In genomic region chr3:136350132-136350531, GRCh38 we compare ENCODE assay signal across 13 cellular contexts.
A peak's percentile ranks its signal among the peaks of the same experiment; 100 is the strongest.
DNase-seq lines count a peak whose midpoint lies in the region; ATAC-seq and TF ChIP-seq lines count a peak whose summit lies in the region.
"Had no signal": no experiment of that assay in that cellular context is flagged by ENCODE, and none has a peak within 500 bp of the region (broad histone marks: within the 10 kb centered on the region; RNA-seq: fewer than 3 reads in every experiment).

No MANE protein-coding gene starts in this region.

- H3K36me3 ChIP-seq in lower lobe of right lung = peaks cover 19% of the 10 kb centered on the region

- H3K4me1 Mint-ChIP-seq in chondrocyte (ENCODE audit: low read depth) = peaks cover 23% of the 10 kb centered on the region

- no peaks in the 10 kb centered on the region for H3K27me3 Mint-ChIP-seq in chondrocyte (ENCODE audit: low read depth)

- intact Hi-C loops in lower lobe of right lung (cut with DNase I) = no loop called here

- in situ Hi-C loops in GM13977 (cut with MboI; ENCODE audit: low pct_unique_long_range_greater_than_20kb, low sequenced_read_pairs, unreplicated experiment) = no loop called here

- ATAC-seq in lower lobe of right lung (peak; percentile 47 to 62), GM19023 (IDR thresholded peaks at IDR 0.05; ENCODE audit: unreplicated experiment) (no peak)

- no peaks in the 10 kb centered on the region for H3K9me3 ChIP-seq in lower lobe of right lung
- H3K9me3 ChIP-seq: BLaER1 had no signal

- no peak overlapping the region for H3K4me3 ChIP-seq in lower lobe of right lung
- H3K4me3 ChIP-seq: BLaER1, skin epidermis had no signal

- no peak overlapping the region for H3K4me3 Mint-ChIP-seq in chondrocyte (ENCODE audit: unreplicated experiment)
- H3K4me3 Mint-ChIP-seq: T-helper 1 cell treated with Interleukin-12 subunit alpha and Interleukin-12 subunit beta and Interleukin-4 antibody, amounts not matched to agents 30 μg/mL and 1 μg/mL, for 36 hours had no signal

- peak overlapping the region; percentile 95 for H3K27ac Mint-ChIP-seq in chondrocyte (ENCODE audit: unreplicated experiment)
- H3K27ac Mint-ChIP-seq: T-helper 1 cell treated with Interleukin-12 subunit alpha and Interleukin-12 subunit beta and Interleukin-4 antibody, amounts not matched to agents 30 μg/mL and 1 μg/mL, for 36 hours had no signal

- peaks cover 2% of the 10 kb centered on the region for H3K9me3 Mint-ChIP-seq in chondrocyte (ENCODE audit: low read depth)
- H3K9me3 Mint-ChIP-seq: T-helper 1 cell treated with Interleukin-12 subunit alpha and Interleukin-12 subunit beta and Interleukin-4 antibody, amounts not matched to agents 30 μg/mL and 1 μg/mL, for 36 hours had no signal

- no peaks in the 10 kb centered on the region for H3K27me3 ChIP-seq in lower lobe of right lung (ENCODE audit: low read depth)
- H3K27me3 ChIP-seq: BLaER1 had no signal

- H3K27ac ChIP-seq in lower lobe of right lung = peak overlapping the region; percentile 41
- H3K27ac ChIP-seq: BLaER1 had no signal

- peaks cover 9% of the 10 kb centered on the region for H3K36me3 Mint-ChIP-seq in chondrocyte (ENCODE audit: low read depth)

- TF ChIP-seq CTCF in chondrocyte (IDR thresholded peaks at IDR 0.05) (no peak), lower lobe of right lung (IDR thresholded peaks at IDR 0.05) (no peak), GM13977 (IDR thresholded peaks at IDR 0.05; ENCODE audit: extremely low read depth, insufficient read depth, missing control alignments) (no peak)

- H3K4me1 ChIP-seq in lower lobe of right lung = peaks cover 4% of the 10 kb centered on the region
- H3K4me1 ChIP-seq: BLaER1 had no signal

- DNase-seq in A172 (ENCODE audit: low spot score) (peak; percentile 85), HPDE6-E6E7 (ENCODE audit: extremely low spot score) (peak; percentile 67), chondrocyte (ENCODE audit: low spot score) (no peak), lower lobe of right lung (no peak), NCI-H146 (lab: John Stamatoyannopoulos, UW) (no peak), pons (ENCODE audit: low spot score) (no peak), GM13977 (ENCODE audit: low spot score) (no peak)
- DNase-seq: Kasumi-1, NCI-H82 had no signal

Comparison
In these comparisons a context has a peak if more than half of its experiments do, and no peak if none do; other contexts are left out.
1. DNase-seq: peak in A172 (single experiment) and HPDE6-E6E7 (single experiment); none in chondrocyte (single experiment), lower lobe of right lung (single experiment), NCI-H146 (single experiment), pons (single experiment) and GM13977 (single experiment).